In the genomic region with DNA sequence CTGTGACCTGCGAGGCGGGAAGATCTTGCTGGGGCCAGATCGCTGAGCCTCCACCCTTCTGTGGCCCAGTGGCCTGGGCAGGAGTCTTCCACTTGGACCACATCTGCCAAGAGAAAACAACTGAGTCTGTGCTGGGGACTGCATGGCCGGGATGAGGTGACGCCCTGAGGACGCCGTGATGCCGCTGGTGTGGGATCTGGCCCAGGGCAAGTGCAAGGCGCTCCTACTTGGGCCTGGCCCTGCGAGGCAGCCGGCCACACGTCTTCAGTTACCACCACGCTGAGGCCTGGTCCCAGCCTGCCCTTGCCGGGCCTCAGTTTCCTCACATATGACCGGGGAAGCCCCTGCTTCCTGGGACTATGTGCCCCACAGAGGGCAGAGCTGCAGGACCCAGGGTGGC, we compare ENCODE assay signal across 23 cellular contexts.
"Had no signal": no experiment of that assay in that cellular context is flagged by ENCODE, and none has a peak within 500 bp of the region (broad histone marks: within the 10 kb centered on the region; RNA-seq: fewer than 3 reads in every experiment).

No MANE protein-coding gene starts in this region.

- H3K27ac Mint-ChIP-seq: activated CD4-positive, alpha-beta memory T cell treated with anti-CD3 and anti-CD28 coated beads, Interleukin-2, amount 10 ng/mL, durations not matched to agents 7 days and 5 days; activated CD4-positive, alpha-beta T cell treated with anti-CD3 and anti-CD28 coated beads, Interleukin-2, amount 10 ng/mL, durations not matched to agents 7 days and 5 days; activated naive CD4-positive, alpha-beta T cell treated with anti-CD3 and anti-CD28 coated beads, Interleukin-2, amount 10 ng/mL, durations not matched to agents 7 days and 5 days; activated naive CD8-positive, alpha-beta T cell treated with anti-CD3 and anti-CD28 coated beads for 36 hours; activated T-helper 17 cell treated with anti-CD3 and anti-CD28 coated beads, Interleukin-2, amount 50 U/mL, for 72 hours had no signal

- H3K4me3 Mint-ChIP-seq: activated CD4-positive, alpha-beta memory T cell treated with anti-CD3 and anti-CD28 coated beads, Interleukin-2, amount 10 ng/mL, durations not matched to agents 7 days and 5 days; activated CD4-positive, alpha-beta T cell treated with anti-CD3 and anti-CD28 coated beads, Interleukin-2, amount 10 ng/mL, durations not matched to agents 7 days and 5 days; activated naive CD4-positive, alpha-beta T cell treated with anti-CD3 and anti-CD28 coated beads, Interleukin-2, amount 10 ng/mL, durations not matched to agents 7 days and 5 days; activated naive CD8-positive, alpha-beta T cell treated with anti-CD3 and anti-CD28 coated beads for 36 hours; activated T-helper 17 cell treated with anti-CD3 and anti-CD28 coated beads, Interleukin-2, amount 50 U/mL, for 72 hours had no signal

- DNase-seq: activated CD4-positive, alpha-beta memory T cell treated with anti-CD3 and anti-CD28 coated beads, Interleukin-2, amount 10 ng/mL, durations not matched to agents 7 days and 5 days; activated CD4-positive, alpha-beta T cell treated with anti-CD3 and anti-CD28 coated beads, Interleukin-2, amount 10 ng/mL, durations not matched to agents 7 days and 5 days; activated CD4-positive, CD25-positive, alpha-beta regulatory T cell; activated gamma-delta T cell treated with Interleukin-2 at 50 U/mL for 16 hours; activated naive CD4-positive, alpha-beta T cell treated with anti-CD3 and anti-CD28 coated beads, Interleukin-2, amount 10 ng/mL, durations not matched to agents 7 days and 5 days; activated naive CD8-positive, alpha-beta T cell treated with anti-CD3 and anti-CD28 coated beads for 36 hours; activated T-cell treated with anti-CD3 and anti-CD28 coated beads for 4 hours; activated T-cell treated with anti-CD3 and anti-CD28 coated beads, Interleukin-2, amount 50 U/mL, for 48 hours; MG63; MV-4-11; NCI-H1092 treated with DMSO at 0.1 percent for 48 hours; NCI-H1417 treated with DMSO at 0.1 percent for 48 hours; NCI-H1694; NCI-H2029 treated with DMSO at 0.1 percent for 48 hours; NCI-H524; Peyer's patch; Right ventricle myocardium superior; SJCRH30; SK-N-SH; T-helper 1 cell had no signal

- H3K4me2 ChIP-seq: SK-N-SH had no signal

- H3K9me3 ChIP-seq: MG63, Peyer's patch, SJCRH30, SK-N-SH had no signal

- H3K4me1 ChIP-seq: Peyer's patch, SJCRH30 had no signal

- H3K9ac ChIP-seq: SK-N-SH had no signal

- H3K9me3 Mint-ChIP-seq: activated CD4-positive, alpha-beta memory T cell treated with anti-CD3 and anti-CD28 coated beads, Interleukin-2, amount 10 ng/mL, durations not matched to agents 7 days and 5 days; activated CD4-positive, alpha-beta T cell treated with anti-CD3 and anti-CD28 coated beads, Interleukin-2, amount 10 ng/mL, durations not matched to agents 7 days and 5 days; activated naive CD4-positive, alpha-beta T cell treated with anti-CD3 and anti-CD28 coated beads, Interleukin-2, amount 10 ng/mL, durations not matched to agents 7 days and 5 days; activated naive CD8-positive, alpha-beta T cell treated with anti-CD3 and anti-CD28 coated beads for 36 hours; activated T-helper 17 cell treated with anti-CD3 and anti-CD28 coated beads, Interleukin-2, amount 50 U/mL, for 72 hours had no signal

- H3K4me3 ChIP-seq: MG63, Peyer's patch, SJCRH30 had no signal

- H3K27ac ChIP-seq: Peyer's patch, RWPE1, SJCRH30, VCaP had no signal

- H3K27me3 ChIP-seq: MG63, Peyer's patch had no signal

- H3K27me3 Mint-ChIP-seq: activated CD4-positive, alpha-beta memory T cell treated with anti-CD3 and anti-CD28 coated beads, Interleukin-2, amount 10 ng/mL, durations not matched to agents 7 days and 5 days; activated naive CD4-positive, alpha-beta T cell treated with anti-CD3 and anti-CD28 coated beads, Interleukin-2, amount 10 ng/mL, durations not matched to agents 7 days and 5 days; activated naive CD8-positive, alpha-beta T cell treated with anti-CD3 and anti-CD28 coated beads for 36 hours; activated T-helper 17 cell treated with anti-CD3 and anti-CD28 coated beads, Interleukin-2, amount 50 U/mL, for 72 hours had no signal

- ATAC-seq: activated T-helper 17 cell treated with anti-CD3 and anti-CD28 coated beads, Interleukin-2, amount 50 U/mL, for 72 hours had no signal

- H3K4me1 Mint-ChIP-seq: activated CD4-positive, alpha-beta memory T cell treated with anti-CD3 and anti-CD28 coated beads, Interleukin-2, amount 10 ng/mL, durations not matched to agents 7 days and 5 days; activated CD4-positive, alpha-beta T cell treated with anti-CD3 and anti-CD28 coated beads, Interleukin-2, amount 10 ng/mL, durations not matched to agents 7 days and 5 days; activated naive CD4-positive, alpha-beta T cell treated with anti-CD3 and anti-CD28 coated beads, Interleukin-2, amount 10 ng/mL, durations not matched to agents 7 days and 5 days; activated naive CD8-positive, alpha-beta T cell treated with anti-CD3 and anti-CD28 coated beads for 36 hours; activated T-helper 17 cell treated with anti-CD3 and anti-CD28 coated beads, Interleukin-2, amount 50 U/mL, for 72 hours had no signal

- H3K36me3 ChIP-seq: MG63, Peyer's patch, SJCRH30 had no signal
